31 cellular contexts compared by ENCODE assay signal in genomic region chr11:101566626-101567025, GRCh38. TPM values are rescaled to one million over a fixed set of nuclear protein-coding genes. Genes with fewer than 3 reads are reported as not detected.
"Had no signal": no experiment of that assay in that cellular context is flagged by ENCODE, and none has a peak within 500 bp of the region (broad histone marks: within the 10 kb centered on the region; RNA-seq: fewer than 3 reads in every experiment).

No MANE protein-coding gene starts in this region.

- H3K27me3 Mint-ChIP-seq: memory B cell; naive B cell; natural killer cell treated with Interleukin-12 subunit alpha and Interleukin-12 subunit beta and Interleukin-15 and Interleukin-18, amount 100 ng/mL, for 72 hours; type B pancreatic cell had no signal

- H3K4me3 ChIP-seq: colonic mucosa, gastroesophageal sphincter, heart left ventricle, lung, mucosa of descending colon, prostate gland, right atrium auricular region, smooth muscle cell, stomach, tibial artery had no signal

- DNase-seq: colonic mucosa; effector CD8-positive, alpha-beta T cell; foreskin keratinocyte; hippocampal formation; kidney; mucosa of descending colon; naive B cell; nucleus accumbens; stimulated activated CD4-positive, alpha-beta T cell treated with anti-CD3 and anti-CD28 coated beads, Interleukin-12 subunit alpha, Interleukin-12 subunit beta, amount 100 ng/mL, for 4 hours; stimulated activated CD4-positive, alpha-beta T cell treated with anti-CD3 and anti-CD28 coated beads, Interleukin-1b, Interleukin-23, amount 100 ng/mL, for 48 hours; stimulated activated CD4-positive, alpha-beta T cell treated with anti-CD3 and anti-CD28 coated beads, Interleukin-4, amount 100 ng/mL, for 1 hour; stimulated activated CD8-positive, alpha-beta memory T cell treated with anti-CD3 and anti-CD28 coated beads, Interleukin-4, amount 100 ng/mL, for 48 hours; stimulated activated naive CD4-positive, alpha-beta T cell; stomach; tibial artery had no signal

- ATAC-seq: esophagus mucosa; foreskin keratinocyte; gastroesophageal sphincter; heart left ventricle; left lobe of liver; mucosa of descending colon; natural killer cell treated with Interleukin-12 subunit alpha and Interleukin-12 subunit beta and Interleukin-15 and Interleukin-18, amount 100 ng/mL, for 72 hours; sciatic nerve had no signal

- H3K27ac ChIP-seq: colonic mucosa, epithelial cell of prostate, foreskin keratinocyte, heart left ventricle, prostate gland, right atrium auricular region, stomach, tibial artery had no signal

- H3K36me3 Mint-ChIP-seq: memory B cell, mesothelial cell of epicardium, naive B cell, type B pancreatic cell had no signal

- H3K9me3 ChIP-seq: colonic mucosa, gastroesophageal sphincter, mucosa of descending colon, prostate gland had no signal

- H3K27ac Mint-ChIP-seq: dendritic cell treated with granulocyte-macrophage colony-stimulating factor and Interleukin-4, amounts not matched to agents 40 ng/mL and 50 ng/mL, for 4 days; memory B cell; mesothelial cell of epicardium; naive B cell; natural killer cell treated with Interleukin-12 subunit alpha and Interleukin-12 subunit beta and Interleukin-15 and Interleukin-18, amount 100 ng/mL, for 72 hours; type B pancreatic cell had no signal

- H3K4me1 ChIP-seq: colonic mucosa, foreskin keratinocyte, gastroesophageal sphincter, heart left ventricle, prostate gland, right atrium auricular region, stomach, tibial artery had no signal

- H3K4me3 Mint-ChIP-seq: dendritic cell treated with granulocyte-macrophage colony-stimulating factor and Interleukin-4, amounts not matched to agents 40 ng/mL and 50 ng/mL, for 4 days; memory B cell; mesothelial cell of epicardium; naive B cell; natural killer cell treated with Interleukin-12 subunit alpha and Interleukin-12 subunit beta and Interleukin-15 and Interleukin-18, amount 100 ng/mL, for 72 hours; neural crest cell; type B pancreatic cell had no signal

- H3K36me3 ChIP-seq: colonic mucosa, gastroesophageal sphincter, heart left ventricle, prostate gland, right atrium auricular region, stomach, tibial artery had no signal

- H3K27me3 ChIP-seq: colonic mucosa, foreskin keratinocyte, gastroesophageal sphincter, heart left ventricle, right atrium auricular region, tibial artery had no signal

- H3K4me1 Mint-ChIP-seq: mesothelial cell of epicardium, naive B cell, neural crest cell had no signal

RNA-seq across cellular contexts. Expression of gene TRPC6, which starts 17.2 kb away (rescaled TPM):
- total RNA-seq: left lobe of liver; natural killer cell treated with Interleukin-12 subunit alpha and Interleukin-12 subunit beta and Interleukin-15 and Interleukin-18, amount 100 ng/mL, for 72 hours; neural crest cell had no signal
- polyA plus RNA-seq: smooth muscle cell had no signal
